ENCODE assay signal across 13 cellular contexts in genomic region chr2:219644801-219645480, GRCh38. TPM values are rescaled to one million over a fixed set of nuclear protein-coding genes. Genes with fewer than 3 reads are reported as not detected.
A peak's percentile ranks its signal among the peaks of the same experiment; 100 is the strongest.
DNase-seq lines count a peak whose midpoint lies in the region; ATAC-seq and TF ChIP-seq lines count a peak whose summit lies in the region.
"Had no signal": no experiment of that assay in that cellular context is flagged by ENCODE, and none has a peak within 500 bp of the region (broad histone marks: within the 10 kb centered on the region; RNA-seq: fewer than 3 reads in every experiment).

No MANE protein-coding gene starts in this region.

- intact Hi-C loops in esophagus muscularis mucosa (cut with DNase I): no loop called here
- intact Hi-C loops in mucosa of descending colon (cut with DNase I, micrococcal nuclease): no loop called here

- H3K9me3 ChIP-seq in esophagus muscularis mucosa (no peaks in the 10 kb centered on the region), mucosa of descending colon (no peaks in the 10 kb centered on the region)
- H3K9me3 ChIP-seq: BE2C had no signal

- no peaks in the 10 kb centered on the region for H3K27me3 ChIP-seq in ACC112 (ENCODE audit: insufficient read depth, low read length)
- H3K27me3 ChIP-seq in esophagus muscularis mucosa: no peaks in the 10 kb centered on the region

- WGBS in esophagus muscularis mucosa: 69% methylated on average over 17 of the region's 17 CpGs

- TF ChIP-seq CTCF in esophagus muscularis mucosa (IDR thresholded peaks at IDR 0.05) (no peak), mucosa of descending colon (IDR thresholded peaks at IDR 0.05) (no peak), GM10266 (IDR thresholded peaks at IDR 0.05; ENCODE audit: control insufficient read depth, insufficient read depth, low read depth, missing control alignments) (no peak)

- H3K36me3 ChIP-seq in ACC112 (ENCODE audit: insufficient read depth, low read length): no peaks in the 10 kb centered on the region
- H3K36me3 ChIP-seq in esophagus muscularis mucosa: peaks cover 0 to 17% (median 4%) of the 10 kb centered on the region in 4 donors
- no peaks in the 10 kb centered on the region for H3K36me3 ChIP-seq in mucosa of descending colon (ENCODE audit: low read depth)
- H3K36me3 ChIP-seq: BE2C had no signal

- DNase-seq in NCI-H2227 (lab: John Stamatoyannopoulos, UW; ENCODE audit: unreplicated experiment): peak; percentile 61
- DNase-seq in esophagus muscularis mucosa (ENCODE audit: extremely low spot score): no peak
- no peak for DNase-seq in mucosa of descending colon
- DNase-seq in NCI-H226: no peak
- DNase-seq in HPDE6-E6E7 (ENCODE audit: extremely low spot score): no peak
- no peak for DNase-seq in GM10266 (ENCODE audit: extremely low spot score)
- DNase-seq: BE2C; NCI-H510A; stimulated activated CD4-positive, alpha-beta T cell treated with anti-CD3 and anti-CD28 coated beads, Interleukin-15, amount 100 ng/mL, for 24 hours; stimulated activated naive CD8-positive, alpha-beta T cell treated with anti-CD3 and anti-CD28 coated beads, Interleukin-15, Interleukin-2, amounts not matched to agents 100 U/mL and 50 U/mL, for 24 hours; T-helper 17 cell had no signal

- no peak for TF ChIP-seq POLR2A in esophagus muscularis mucosa (IDR thresholded peaks at IDR 0.05; ENCODE audit: low read depth)

- H3K27ac ChIP-seq in ACC112 (ENCODE audit: low read depth, low read length) (peak overlapping the region; percentile 25), esophagus muscularis mucosa (replicated peaks in 1 of 4) (peak overlapping the region; percentile 28 to 70 (median 40))

- TF ChIP-seq EP300 in esophagus muscularis mucosa (IDR thresholded peaks at IDR 0.05): no peak

- peak; percentile 4 for ATAC-seq in mucosa of descending colon
- no peak for ATAC-seq in HG02623 (IDR thresholded peaks at IDR 0.05; ENCODE audit: unreplicated experiment)
- ATAC-seq: stimulated activated naive CD8-positive, alpha-beta T cell treated with anti-CD3 and anti-CD28 coated beads, Interleukin-15, Interleukin-2, amounts not matched to agents 100 U/mL and 50 U/mL, for 24 hours; T-helper 17 cell had no signal

- H2AFZ ChIP-seq in ACC112 (ENCODE audit: low read length, unreplicated experiment): peak overlapping the region; percentile 37

- H3K4me3 ChIP-seq in ACC112 (ENCODE audit: low read depth, low read length) (no peak overlapping the region), esophagus muscularis mucosa (no peak overlapping the region), mucosa of descending colon (no peak overlapping the region)

- H3K4me1 ChIP-seq in ACC112 (ENCODE audit: control insufficient read depth, insufficient read depth, low read length, unreplicated experiment): peaks cover 15% of the 10 kb centered on the region
- peaks cover 27 to 39% (median 32%) of the 10 kb centered on the region in 4 donors for H3K4me1 ChIP-seq in esophagus muscularis mucosa
- H3K4me1 ChIP-seq in mucosa of descending colon (ENCODE audit: low read depth): peaks cover 3% of the 10 kb centered on the region
- H3K4me1 ChIP-seq: BE2C had no signal

- H3K79me2 ChIP-seq in ACC112 (ENCODE audit: control insufficient read depth, insufficient read depth, low read length, unreplicated experiment): no peaks in the 10 kb centered on the region

RNA-seq across cellular contexts. Expression of gene SLC4A3, which starts 17.5 kb away (rescaled TPM):
- total RNA-seq in esophagus muscularis mucosa (10 to 100 TPM; 15.0 to 30.4 (median 20.5) TPM), mucosa of descending colon (1 to 10 TPM in 1 of 3 donors, under 1 TPM in 2; 0.29 to 3.4 (median 0.34) TPM)

RNA-seq across cellular contexts. Expression of gene STK11IP, which starts 47.3 kb away (rescaled TPM):
- total RNA-seq in esophagus muscularis mucosa: 10 to 100 TPM in 3 of 4 donors, 1 to 10 TPM in 1; 8.9 to 24.2 (median 14.3) TPM
- total RNA-seq in mucosa of descending colon: 10 to 100 TPM; 34.6 to 42.0 (median 39.6) TPM
